ENCODE assay signal across 21 cellular contexts in the genomic region with DNA sequence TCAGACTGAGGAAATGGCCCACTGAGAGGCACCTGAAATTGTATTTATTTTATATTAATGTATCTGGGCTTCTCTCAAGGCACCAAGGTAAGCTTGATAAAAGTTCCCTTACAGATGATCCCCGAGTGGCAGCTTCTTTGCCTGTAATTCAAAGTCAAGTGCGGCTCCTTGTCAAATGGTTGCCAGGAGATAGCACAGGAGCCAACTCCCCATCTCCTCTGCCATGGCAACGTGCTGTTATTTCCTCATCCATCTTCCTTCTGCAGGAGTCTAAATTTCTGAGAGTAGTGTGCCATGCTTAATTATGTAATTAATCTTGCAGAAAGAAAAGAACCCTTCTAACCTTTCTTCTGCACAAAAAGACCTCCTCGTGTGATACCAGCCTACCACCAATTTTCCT. TPM values are rescaled to one million over a fixed set of nuclear protein-coding genes. Genes with fewer than 3 reads are reported as not detected.
DNase-seq lines count a peak whose midpoint lies in the region; TF ChIP-seq lines count a peak whose summit lies in the region.
"Had no signal": no experiment of that assay in that cellular context is flagged by ENCODE, and none has a peak within 500 bp of the region (broad histone marks: within the 10 kb centered on the region; RNA-seq: fewer than 3 reads in every experiment).

No MANE protein-coding gene starts in this region.

- H3K9ac ChIP-seq in neural cell (ENCODE audit: low read length) = no peak overlapping the region
- H3K9ac ChIP-seq in Karpas-422 (ENCODE audit: low read length) = no peak overlapping the region
- H3K9ac ChIP-seq: KMS-11 had no signal

- H3K27me3 ChIP-seq in neural cell (ENCODE audit: insufficient read depth, low read depth, low read length) (no peaks in the 10 kb centered on the region), Karpas-422 (ENCODE audit: low read length) (no peaks in the 10 kb centered on the region), Peyer's patch (no peaks in the 10 kb centered on the region)

- no peak overlapping the region for H2AFZ ChIP-seq in neural cell (ENCODE audit: low read depth, low read length)
- H2AFZ ChIP-seq in Karpas-422 (ENCODE audit: low read length) = no peak overlapping the region

- H3K9me3 ChIP-seq in neural cell (ENCODE audit: low read length) (no peaks in the 10 kb centered on the region), Karpas-422 (ENCODE audit: low read length) (no peaks in the 10 kb centered on the region), Peyer's patch (no peaks in the 10 kb centered on the region)
- H3K9me3 ChIP-seq: Caco-2 had no signal

- H3K4me2 ChIP-seq in neural cell (ENCODE audit: low read length) (no peak overlapping the region), Karpas-422 (ENCODE audit: low read depth, low read length, poor library complexity, severe bottlenecking) (no peak overlapping the region)
- H3K4me2 ChIP-seq: KMS-11 had no signal

- no peaks in the 10 kb centered on the region for H3K79me2 ChIP-seq in neural cell (replicated peaks; ENCODE audit: insufficient read depth, low read length)
- H3K79me2 ChIP-seq in Karpas-422 (ENCODE audit: low read length) = no peaks in the 10 kb centered on the region

- DNase-seq in COR-L47 (lab: John Stamatoyannopoulos, UW) (peak; percentile 29), G401 (ENCODE audit: low spot score) (peak; percentile 34), NCI-H748 (lab: John Stamatoyannopoulos, UW; ENCODE audit: unreplicated experiment) (peak; percentile 55), Karpas-422 (no peak), Peyer's patch (no peak), NOMO-1 (lab: John Stamatoyannopoulos, UW; ENCODE audit: unreplicated experiment in 2 of 2) (no peak)
- DNase-seq: Caco-2; CD4-positive, CD25-positive, alpha-beta regulatory T cell; DMS 273 treated with DMSO at 0.1 percent for 48 hours; GOT3; MV-4-11; NCI-H1105 treated with DMSO at 0.1 percent for 48 hours; NCI-H1930; NCI-H526 treated with DMSO at 0.1 percent for 48 hours; Right ventricle myocardium superior had no signal

- no peak for TF ChIP-seq POLR2A in Peyer's patch (IDR thresholded peaks at IDR 0.05)

- no peak for TF ChIP-seq EP300 in neural cell (conservative IDR thresholded peaks at IDR 0.05; ENCODE audit: poor library complexity, severe bottlenecking)

- no peak for TF ChIP-seq RAD21 in neural cell (conservative IDR thresholded peaks at IDR 0.05)

- H3K27ac ChIP-seq in neural cell (ENCODE audit: low read length) (peak overlapping the region; percentile 4), Karpas-422 (ENCODE audit: low read length) (no peak overlapping the region), Peyer's patch (no peak overlapping the region)
- H3K27ac ChIP-seq: KMS-11 had no signal

- no peaks in the 10 kb centered on the region for H3K36me3 ChIP-seq in neural cell (ENCODE audit: insufficient read depth, low read length)
- no peaks in the 10 kb centered on the region for H3K36me3 ChIP-seq in Karpas-422 (ENCODE audit: insufficient read depth, low read length)
- H3K36me3 ChIP-seq in Peyer's patch = no peaks in the 10 kb centered on the region

- no peaks in the 10 kb centered on the region for H4K20me1 ChIP-seq in neural cell (ENCODE audit: insufficient read depth)
- no peaks in the 10 kb centered on the region for H4K20me1 ChIP-seq in Karpas-422 (ENCODE audit: insufficient read depth, low read depth, low read length)

- H3K9me2 ChIP-seq in neural cell (ENCODE audit: insufficient read depth, low read length) = no peaks in the 10 kb centered on the region
- 0 out of 2 replicates have a peak, but pooled peaks cover 4% of the 10 kb centered on the region for H3K9me2 ChIP-seq in Karpas-422 (replicated peaks; ENCODE audit: insufficient read depth, low read length)

- H3K4me3 ChIP-seq in neural cell (ENCODE audit: low read length) = no peak overlapping the region
- no peak overlapping the region for H3K4me3 ChIP-seq in Karpas-422 (ENCODE audit: low read length)
- no peak overlapping the region for H3K4me3 ChIP-seq in Peyer's patch

- TF ChIP-seq CTCF in neural cell (IDR thresholded peaks at IDR 0.05; ENCODE audit: poor library complexity, severe bottlenecking) (no peak), Peyer's patch (IDR thresholded peaks at IDR 0.05) (no peak)

- in situ Hi-C loops in G401 (cut with HindIII; ENCODE audit: low sequenced_read_pairs) = no loop called here

- H3K4me1 ChIP-seq in Karpas-422 (ENCODE audit: low read length) (no peaks in the 10 kb centered on the region), Peyer's patch (no peaks in the 10 kb centered on the region)
- H3K4me1 ChIP-seq: Caco-2 had no signal

- H3F3A ChIP-seq in neural cell (ENCODE audit: insufficient read depth, low read length, poor library complexity, severe bottlenecking) = no peaks in the 10 kb centered on the region

TF ChIP-seq in neural cell, 6 proteins besides CTCF, POLR2A, EP300 and RAD21:
- TF ChIP-seq MXI1 (conservative IDR thresholded peaks at IDR 0.05; ENCODE audit: poor library complexity, severe bottlenecking) (peak; percentile 35), SMC3 (conservative IDR thresholded peaks at IDR 0.05; ENCODE audit: poor library complexity) (no peak)

RNA-seq across cellular contexts. Expression of gene ACMSD, which starts 46.3 kb away (rescaled TPM):
- not detected in 2 replicates for total RNA-seq in G401 (2014; rRNA removed; shearing (Covaris generic))
- not detected in 2 replicates for polyA plus RNA-seq in neural cell
- not detected in 2 replicates for polyA minus RNA-seq in neural cell
- not detected in 2 replicates for total RNA-seq in Karpas-422 (2014; rRNA removed; shearing (Covaris generic); ENCODE audit: low replicate concordance)
- 1 to 10 TPM in 1 of 4 donors, not detected in 3; 1.2 TPM for total RNA-seq in Peyer's patch
- total RNA-seq: A673; Caco-2; CD4-positive, CD25-positive, alpha-beta regulatory T cell; Right ventricle myocardium superior; RPMI7951; SK-MEL-5 had no signal
- polyA plus RNA-seq: BJ; CD4-positive, CD25-positive, alpha-beta regulatory T cell had no signal

Comparison
In these comparisons a context has a peak if more than half of its experiments do, and no peak if none do; other contexts are left out.
1. DNase-seq: peak in COR-L47 (single experiment), G401 (single experiment) and NCI-H748 (single experiment); none in Karpas-422 (single experiment), Peyer's patch (0 of 3) and NOMO-1 (0 of 2).